In the genomic region with DNA sequence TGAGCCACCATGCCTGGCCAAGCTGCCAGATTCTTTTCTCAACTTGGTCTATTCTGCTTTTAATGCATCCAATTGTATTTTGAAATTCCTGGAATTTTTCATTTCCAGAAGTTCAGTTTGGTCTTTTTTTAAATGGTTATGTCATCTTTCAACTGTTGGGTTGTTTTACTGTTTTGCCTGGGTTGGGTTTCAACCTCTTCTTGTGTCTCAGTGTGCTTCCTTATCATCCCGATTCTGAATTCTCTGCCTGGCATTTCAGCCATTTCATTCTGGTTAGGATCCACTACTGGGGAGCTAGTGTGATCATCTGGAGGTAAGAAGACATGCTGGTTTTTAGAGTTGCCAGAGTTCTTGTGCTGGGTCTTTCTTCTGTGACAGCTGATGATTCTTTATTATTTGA, we compare ENCODE assay signal across 27 cellular contexts.
"Had no signal": no experiment of that assay in that cellular context is flagged by ENCODE, and none has a peak within 500 bp of the region (broad histone marks: within the 10 kb centered on the region; RNA-seq: fewer than 3 reads in every experiment).

No MANE protein-coding gene starts in this region.

- H3K27me3 ChIP-seq: breast epithelium, gastrocnemius medialis, left lung, uterus had no signal

- H3K36me3 ChIP-seq: breast epithelium, gastrocnemius medialis, left lung, lower lobe of right lung, thoracic aorta, uterus, WERI-Rb-1 had no signal

- H3K27ac Mint-ChIP-seq: activated CD4-positive, alpha-beta memory T cell treated with anti-CD3 and anti-CD28 coated beads, Interleukin-2, amount 10 ng/mL, durations not matched to agents 7 days and 5 days; activated CD4-positive, alpha-beta T cell treated with anti-CD3 and anti-CD28 coated beads, Interleukin-2, amount 10 ng/mL, durations not matched to agents 7 days and 5 days; activated T-cell treated with anti-CD3 and anti-CD28 coated beads, Interleukin-2, amount 50 U/mL, for 24 hours; dendritic cell treated with granulocyte-macrophage colony-stimulating factor and Interleukin-4, amounts not matched to agents 40 ng/mL and 50 ng/mL, for 4 days; endodermal cell; natural killer cell treated with Interleukin-12 subunit alpha and Interleukin-12 subunit beta and Interleukin-15 and Interleukin-18, amount 100 ng/mL, for 72 hours; stimulated activated naive CD8-positive, alpha-beta T cell treated with anti-CD3 and anti-CD28 coated beads, Interleukin-15, Interleukin-2, amounts not matched to agents 100 ng/mL and 50 ng/mL, for 24 hours; T-helper 1 cell treated with Interleukin-12 subunit alpha and Interleukin-12 subunit beta and Interleukin-4 antibody, amounts not matched to agents 30 μg/mL and 1 μg/mL, for 36 hours had no signal

- H3K9me3 Mint-ChIP-seq: activated CD4-positive, alpha-beta memory T cell treated with anti-CD3 and anti-CD28 coated beads, Interleukin-2, amount 10 ng/mL, durations not matched to agents 7 days and 5 days; activated CD4-positive, alpha-beta T cell treated with anti-CD3 and anti-CD28 coated beads, Interleukin-2, amount 10 ng/mL, durations not matched to agents 7 days and 5 days; stimulated activated naive CD8-positive, alpha-beta T cell treated with anti-CD3 and anti-CD28 coated beads, Interleukin-15, Interleukin-2, amounts not matched to agents 100 ng/mL and 50 ng/mL, for 24 hours; T-helper 1 cell treated with Interleukin-12 subunit alpha and Interleukin-12 subunit beta and Interleukin-4 antibody, amounts not matched to agents 30 μg/mL and 1 μg/mL, for 36 hours had no signal

- DNase-seq: activated CD4-positive, alpha-beta memory T cell treated with anti-CD3 and anti-CD28 coated beads, Interleukin-2, amount 10 ng/mL, durations not matched to agents 7 days and 5 days; activated CD4-positive, alpha-beta T cell treated with anti-CD3 and anti-CD28 coated beads, Interleukin-2, amount 10 ng/mL, durations not matched to agents 7 days and 5 days; activated CD4-positive, CD25-positive, alpha-beta regulatory T cell treated with anti-CD3 and anti-CD28 coated beads, Interleukin-2, amount 50 U/mL, for 72 hours; activated CD8-positive, alpha-beta memory T cell treated with anti-CD3 and anti-CD28 coated beads, Interleukin-2, amount 50 U/mL, for 48 hours; activated gamma-delta T cell treated with Interleukin-2 at 50 U/mL for 16 hours; activated naive CD4-positive, alpha-beta T cell treated with anti-CD3 and anti-CD28 coated beads, Interleukin-2, amount 50 U/mL, for 16 hours; activated T-cell treated with anti-CD3 and anti-CD28 coated beads, Interleukin-2, amount 50 U/mL, for 24 hours; amygdala; central memory CD4-positive, alpha-beta T cell; endodermal cell; gastrocnemius medialis; glutamatergic neuron; lower lobe of right lung; mesendoderm; stimulated activated CD4-positive, alpha-beta T cell treated with anti-CD3 and anti-CD28 coated beads, Interleukin-4, amount 100 ng/mL, for 1 hour; T-helper 9 cell; trophoblast cell; uterus; WERI-Rb-1 had no signal

- H3K36me3 Mint-ChIP-seq: natural killer cell treated with Interleukin-12 subunit alpha and Interleukin-12 subunit beta and Interleukin-15 and Interleukin-18, amount 100 ng/mL, for 72 hours had no signal

- H3K4me3 ChIP-seq: breast epithelium, gastrocnemius medialis, left lung, lower lobe of right lung, thoracic aorta, uterus had no signal

- H3K27me3 Mint-ChIP-seq: dendritic cell treated with granulocyte-macrophage colony-stimulating factor and Interleukin-4, amounts not matched to agents 40 ng/mL and 50 ng/mL, for 4 days had no signal

- H3K27ac ChIP-seq: breast epithelium, gastrocnemius medialis, left lung, lower lobe of right lung, thoracic aorta, uterus, WERI-Rb-1 had no signal

- FAIRE-seq: islet of Langerhans had no signal

- H3K4me1 Mint-ChIP-seq: activated CD4-positive, alpha-beta memory T cell treated with anti-CD3 and anti-CD28 coated beads, Interleukin-2, amount 10 ng/mL, durations not matched to agents 7 days and 5 days; activated CD4-positive, alpha-beta T cell treated with anti-CD3 and anti-CD28 coated beads, Interleukin-2, amount 10 ng/mL, durations not matched to agents 7 days and 5 days; endodermal cell had no signal

- H3K9me3 ChIP-seq: left lung had no signal

- H3K4me3 Mint-ChIP-seq: activated CD4-positive, alpha-beta memory T cell treated with anti-CD3 and anti-CD28 coated beads, Interleukin-2, amount 10 ng/mL, durations not matched to agents 7 days and 5 days; activated CD4-positive, alpha-beta T cell treated with anti-CD3 and anti-CD28 coated beads, Interleukin-2, amount 10 ng/mL, durations not matched to agents 7 days and 5 days; activated T-cell treated with anti-CD3 and anti-CD28 coated beads, Interleukin-2, amount 50 U/mL, for 24 hours; dendritic cell treated with granulocyte-macrophage colony-stimulating factor and Interleukin-4, amounts not matched to agents 40 ng/mL and 50 ng/mL, for 4 days; endodermal cell; natural killer cell treated with Interleukin-12 subunit alpha and Interleukin-12 subunit beta and Interleukin-15 and Interleukin-18, amount 100 ng/mL, for 72 hours; stimulated activated naive CD8-positive, alpha-beta T cell treated with anti-CD3 and anti-CD28 coated beads, Interleukin-15, Interleukin-2, amounts not matched to agents 100 ng/mL and 50 ng/mL, for 24 hours; T-helper 1 cell treated with Interleukin-12 subunit alpha and Interleukin-12 subunit beta and Interleukin-4 antibody, amounts not matched to agents 30 μg/mL and 1 μg/mL, for 36 hours had no signal

- H3K4me1 ChIP-seq: breast epithelium, gastrocnemius medialis, left lung, lower lobe of right lung, uterus had no signal
